10 cellular contexts compared by ENCODE assay signal in genomic region chr7:158987691-158988090, GRCh38.
A peak's percentile ranks its signal among the peaks of the same experiment; 100 is the strongest.
ATAC-seq and TF ChIP-seq lines count a peak whose summit lies in the region.
"Had no signal": no experiment of that assay in that cellular context is flagged by ENCODE, and none has a peak within 500 bp of the region (broad histone marks: within the 10 kb centered on the region; RNA-seq: fewer than 3 reads in every experiment).

No MANE protein-coding gene starts in this region.

- no peaks in the 10 kb centered on the region for H3K9me3 ChIP-seq in HEK293 (ENCODE audit: control insufficient read depth, insufficient read depth, low read depth, low read length)

- no peak for TF ChIP-seq CTCF in HEK293 (tag by site-specific recombination; IDR thresholded peaks at IDR 0.05)

- no peak for ATAC-seq in HG02678 (IDR thresholded peaks at IDR 0.05; ENCODE audit: unreplicated experiment)
- ATAC-seq: A549; CD8-positive, alpha-beta T cell had no signal

- H3K4me3 ChIP-seq in HEK293 (ENCODE audit: low read depth, low read length) = no peak overlapping the region
- H3K4me3 ChIP-seq: A549; BLaER1; BLaER1 treated with 17β-estradiol and CSF1 and Interleukin-3, amounts not matched to agents 10 nM and 100 nM had no signal

- CTCF ChIA-PET in HEK293 (lab: Yijun Ruan, JAX) = interaction anchor here (0.6 kb wide), 1 partner anchor 49 kb away, joined by 3 read pairs; no protein-coding TSS in a partner anchor

- H3K4me1 ChIP-seq in HEK293 (ENCODE audit: control insufficient read depth, insufficient read depth, low read length) = no peaks in the 10 kb centered on the region
- H3K4me1 ChIP-seq: BE2C, Caco-2 had no signal

- POLR2A ChIA-PET in HEK293 (lab: Yijun Ruan, JAX) = no interaction called here

- H3K36me3 ChIP-seq in HEK293 (ENCODE audit: control insufficient read depth in 2 of 2, insufficient read depth in 1 of 2, low read length in 2 of 2) = no peaks in the 10 kb centered on the region
- H3K36me3 ChIP-seq: BE2C; BLaER1; BLaER1 treated with 17β-estradiol and CSF1 and Interleukin-3, amounts not matched to agents 10 nM and 100 nM had no signal

- H3K27ac ChIP-seq in HEK293 (ENCODE audit: extremely low read depth, low read depth, low read length) = no peak overlapping the region
- H3K27ac ChIP-seq: 22Rv1; A549; BLaER1; BLaER1 treated with 17β-estradiol and CSF1 and Interleukin-3, amounts not matched to agents 10 nM and 100 nM; C4-2B had no signal

TF ChIP-seq in HEK293, 187 proteins besides CTCF, POLR2A, EP300 and RAD21:
- no peak for TF ChIP-seq TCF7L2 (IDR thresholded peaks at IDR 0.05; ENCODE audit: borderline replicate concordance, low read depth, low read length)
- TF ChIP-seq, protein P1, sequence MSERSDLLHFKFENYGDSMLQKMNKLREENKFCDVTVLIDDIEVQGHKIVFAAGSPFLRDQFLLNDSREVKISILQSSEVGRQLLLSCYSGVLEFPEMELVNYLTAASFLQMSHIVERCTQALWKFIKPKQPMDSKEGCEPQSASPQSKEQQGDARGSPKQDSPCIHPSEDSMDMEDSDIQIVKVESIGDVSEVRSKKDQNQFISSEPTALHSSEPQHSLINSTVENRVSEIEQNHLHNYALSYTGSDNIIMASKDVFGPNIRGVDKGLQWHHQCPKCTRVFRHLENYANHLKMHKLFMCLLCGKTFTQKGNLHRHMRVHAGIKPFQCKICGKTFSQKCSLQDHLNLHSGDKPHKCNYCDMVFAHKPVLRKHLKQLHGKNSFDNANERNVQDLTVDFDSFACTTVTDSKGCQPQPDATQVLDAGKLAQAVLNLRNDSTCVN (tag by site-specific recombination; optimal IDR thresholded peaks at IDR 0.05) = no peak
- no peak for TF ChIP-seq ZNF529 (tag by site-specific recombination; IDR thresholded peaks at IDR 0.05; ENCODE audit: insufficient replicate concordance)
- TF ChIP-seq ZNF514 (tag by site-specific recombination; IDR thresholded peaks at IDR 0.05) = no peak
- TF ChIP-seq ZNF433 (tag by site-specific recombination; IDR thresholded peaks at IDR 0.05; ENCODE audit: low read depth) = no peak
- TF ChIP-seq INSM2 (tag by site-specific recombination; IDR thresholded peaks at IDR 0.05) = no peak
- no peak for TF ChIP-seq WT1 (tag by site-specific recombination; IDR thresholded peaks at IDR 0.05)
- TF ChIP-seq ZNF621 (tag by site-specific recombination; IDR thresholded peaks at IDR 0.05) = no peak
- peak; percentile 95 for TF ChIP-seq ZBTB17 (tag by site-specific recombination; IDR thresholded peaks at IDR 0.05)
- TF ChIP-seq ELK4 (IDR thresholded peaks at IDR 0.05; ENCODE audit: borderline replicate concordance, low read depth, low read length) = no peak
- TF ChIP-seq ZNF366 (tag by site-specific recombination; conservative IDR thresholded peaks at IDR 0.05) = peak; percentile 76
- TF ChIP-seq KLF7 (tag by site-specific recombination; IDR thresholded peaks at IDR 0.05; ENCODE audit: borderline replicate concordance) = no peak
- TF ChIP-seq ZNF791 (tag by site-specific recombination; IDR thresholded peaks at IDR 0.05) = no peak
- TF ChIP-seq OVOL3 (tag by site-specific recombination; IDR thresholded peaks at IDR 0.05) = no peak
